Comparison of ENCODE assay signal across 7 cellular contexts in genomic region chr20:19212524-19213502, GRCh38. TPM values are rescaled to one million over a fixed set of nuclear protein-coding genes. Genes with fewer than 3 reads are reported as not detected.
DNase-seq lines count a peak whose midpoint lies in the region; ATAC-seq and TF ChIP-seq lines count a peak whose summit lies in the region.

Gene SLC24A3 (plus strand): TSS chr20:19212642.

- no peaks in the 10 kb centered on the region for H3K79me2 ChIP-seq in GM23248 (ENCODE audit: insufficient read depth)

- no peaks in the 10 kb centered on the region for H3K36me3 Mint-ChIP-seq in dendritic cell treated with granulocyte-macrophage colony-stimulating factor and Interleukin-4, amounts not matched to agents 40 ng/mL and 50 ng/mL, for 4 days (ENCODE audit: low read depth)
- H3K36me3 Mint-ChIP-seq in stimulated activated naive B cell treated with anti-CD40 and anti-IgM and Interleukin-4, amounts not matched to agents 10 μg/mL and 1 μg/mL and 100 μg/mL, for 72 hours: no peaks in the 10 kb centered on the region

- H3K9me3 Mint-ChIP-seq in dendritic cell treated with granulocyte-macrophage colony-stimulating factor and Interleukin-4, amounts not matched to agents 40 ng/mL and 50 ng/mL, for 4 days: no peaks in the 10 kb centered on the region
- no peaks in the 10 kb centered on the region for H3K9me3 Mint-ChIP-seq in stimulated activated naive B cell treated with anti-CD40 and anti-IgM and Interleukin-4, amounts not matched to agents 10 μg/mL and 1 μg/mL and 100 μg/mL, for 72 hours

- intact Hi-C loops in dendritic cell treated with granulocyte-macrophage colony-stimulating factor and Interleukin-4, amounts not matched to agents 40 ng/mL and 50 ng/mL, for 4 days (cut with micrococcal nuclease): no loop called here
- intact Hi-C loops in left lung (cut with DNase I): no loop called here

- peaks cover 14% of the 10 kb centered on the region for H3K4me1 Mint-ChIP-seq in dendritic cell treated with granulocyte-macrophage colony-stimulating factor and Interleukin-4, amounts not matched to agents 40 ng/mL and 50 ng/mL, for 4 days (ENCODE audit: low read depth)
- peaks cover 4 to 13% of the 10 kb centered on the region in 2 donors for H3K4me1 Mint-ChIP-seq in stimulated activated naive B cell treated with anti-CD40 and anti-IgM and Interleukin-4, amounts not matched to agents 10 μg/mL and 1 μg/mL and 100 μg/mL, for 72 hours

- H3K4me3 Mint-ChIP-seq in dendritic cell treated with granulocyte-macrophage colony-stimulating factor and Interleukin-4, amounts not matched to agents 40 ng/mL and 50 ng/mL, for 4 days: peak within 1 kb of the TSS; percentile 62
- peak within 1 kb of the TSS; percentile 48 to 55 for H3K4me3 Mint-ChIP-seq in stimulated activated naive B cell treated with anti-CD40 and anti-IgM and Interleukin-4, amounts not matched to agents 10 μg/mL and 1 μg/mL and 100 μg/mL, for 72 hours

- no peak within 1 kb of the TSS for H3K4me3 ChIP-seq in GM23248
- H3K4me3 ChIP-seq in left lung: peak within 1 kb of the TSS; percentile 36 to 52

- H3K9me3 ChIP-seq in ES-I3 (ENCODE audit: control insufficient read depth, insufficient read depth, low read length) (no peaks in the 10 kb centered on the region), GM23248 (ENCODE audit: low read depth) (no peaks in the 10 kb centered on the region), left lung (no peaks in the 10 kb centered on the region)

- no peaks in the 10 kb centered on the region for H4K20me1 ChIP-seq in GM23248 (ENCODE audit: insufficient read depth)

- WGBS in GM23248 (ENCODE audit: low coverage in 1 of 2, low lambda C conversion rate in 2 of 2, missing lambda C conversion rate in 2 of 2), 2 experiments: 2 to 5% methylated on average over 57 to 78 of the region's 108 CpGs

- peaks cover 52% of the 10 kb centered on the region for H3K27me3 Mint-ChIP-seq in dendritic cell treated with granulocyte-macrophage colony-stimulating factor and Interleukin-4, amounts not matched to agents 40 ng/mL and 50 ng/mL, for 4 days
- peaks cover 55 to 65% of the 10 kb centered on the region in 2 donors for H3K27me3 Mint-ChIP-seq in stimulated activated naive B cell treated with anti-CD40 and anti-IgM and Interleukin-4, amounts not matched to agents 10 μg/mL and 1 μg/mL and 100 μg/mL, for 72 hours

- no peaks in the 10 kb centered on the region for H3K9me2 ChIP-seq in GM23248 (ENCODE audit: insufficient read depth)

- H3K4me2 ChIP-seq in GM23248 (ENCODE audit: unreplicated experiment): no peak within 1 kb of the TSS

- H3K27me3 ChIP-seq in GM23248 (replicated peaks; ENCODE audit: insufficient read depth) (peaks cover 57% of the 10 kb centered on the region), left lung (peaks cover 6 to 53% of the 10 kb centered on the region in 2 donors)

- H3K36me3 ChIP-seq in ES-I3 (ENCODE audit: insufficient read depth, low read length) (no peaks in the 10 kb centered on the region), GM23248 (ENCODE audit: low read depth) (no peaks in the 10 kb centered on the region), left lung (no peaks in the 10 kb centered on the region)

- in situ Hi-C loops in GM23248 (cut with MboI): loop anchor here (25.0 kb wide), 1 partner anchor 576 kb away; no protein-coding TSS in a partner anchor

- no peak within 1 kb of the TSS for H3K27ac Mint-ChIP-seq in dendritic cell treated with granulocyte-macrophage colony-stimulating factor and Interleukin-4, amounts not matched to agents 40 ng/mL and 50 ng/mL, for 4 days
- peak within 1 kb of the TSS; percentile 37 for H3K27ac Mint-ChIP-seq in stimulated activated naive B cell treated with anti-CD40 and anti-IgM and Interleukin-4, amounts not matched to agents 10 μg/mL and 1 μg/mL and 100 μg/mL, for 72 hours

- ATAC-seq in left lung: peak; percentile 88
- peak; percentile 78 to 80 for ATAC-seq in stimulated activated naive B cell treated with anti-CD40 and anti-IgM and Interleukin-4, amounts not matched to agents 10 μg/mL and 1 μg/mL and 100 μg/mL, for 72 hours (replicated peaks)

- H3K9ac ChIP-seq in ES-I3 (ENCODE audit: low read depth, low read length) (peak within 1 kb of the TSS; percentile 60), GM23248 (no peak within 1 kb of the TSS)

- H3F3A ChIP-seq in GM23248 (ENCODE audit: insufficient read depth): no peaks in the 10 kb centered on the region

- TF ChIP-seq CTCF in left lung (IDR thresholded peaks at IDR 0.05): peak in 1 of 2 donors; percentile 41

- no peak within 1 kb of the TSS for H2AFZ ChIP-seq in GM23248

- no peak within 1 kb of the TSS for H3K27ac ChIP-seq in GM23248
- H3K27ac ChIP-seq in left lung: peak within 1 kb of the TSS in 1 of 2 donors; percentile 18

- DNase-seq in GM23248 (peak; percentile 56), NCI-H82 treated with DMSO at 0.1 percent for 48 hours (lab: John Stamatoyannopoulos, UW; ENCODE audit: unreplicated experiment) (peak; percentile 11), left lung (peak; percentile 85 to 93), HPDE6-E6E7 (ENCODE audit: extremely low spot score) (no peak)
- DNase-seq in stimulated activated naive B cell treated with anti-CD40 and anti-IgM and Interleukin-4, amounts not matched to agents 10 μg/mL and 1 μg/mL and 100 μg/mL, for 72 hours: peak; percentile 37

- H3K4me1 ChIP-seq in ES-I3 (ENCODE audit: insufficient read depth, low read length): peaks cover 5% of the 10 kb centered on the region; the same call in 1 of the 2 replicates
- H3K4me1 ChIP-seq in GM23248 (ENCODE audit: insufficient read depth): no peaks in the 10 kb centered on the region
- peaks cover 9 to 19% of the 10 kb centered on the region in 2 donors for H3K4me1 ChIP-seq in left lung

RNA-seq across cellular contexts. Expression of gene SLC24A3, which starts in this region (rescaled TPM):
- total RNA-seq in GM23248 (2014; rRNA removed; shearing (Covaris generic)): not detected in 2 replicates
- not detected in 2 replicates for polyA plus RNA-seq in GM23248 (2016; fragmentation: Nextera tagmentation; extraction: Ambion mirVana)
- 1 to 10 TPM; 4.4 to 6.0 TPM for total RNA-seq in left lung

Comparison
In these comparisons a context has a peak if more than half of its experiments do, and no peak if none do; other contexts are left out.
1. Peak in DNase-seq in GM23248; RNA of the gene not detected or under 1 TPM.